ENCODE assay signal across 1 cellular context in the genomic region with DNA sequence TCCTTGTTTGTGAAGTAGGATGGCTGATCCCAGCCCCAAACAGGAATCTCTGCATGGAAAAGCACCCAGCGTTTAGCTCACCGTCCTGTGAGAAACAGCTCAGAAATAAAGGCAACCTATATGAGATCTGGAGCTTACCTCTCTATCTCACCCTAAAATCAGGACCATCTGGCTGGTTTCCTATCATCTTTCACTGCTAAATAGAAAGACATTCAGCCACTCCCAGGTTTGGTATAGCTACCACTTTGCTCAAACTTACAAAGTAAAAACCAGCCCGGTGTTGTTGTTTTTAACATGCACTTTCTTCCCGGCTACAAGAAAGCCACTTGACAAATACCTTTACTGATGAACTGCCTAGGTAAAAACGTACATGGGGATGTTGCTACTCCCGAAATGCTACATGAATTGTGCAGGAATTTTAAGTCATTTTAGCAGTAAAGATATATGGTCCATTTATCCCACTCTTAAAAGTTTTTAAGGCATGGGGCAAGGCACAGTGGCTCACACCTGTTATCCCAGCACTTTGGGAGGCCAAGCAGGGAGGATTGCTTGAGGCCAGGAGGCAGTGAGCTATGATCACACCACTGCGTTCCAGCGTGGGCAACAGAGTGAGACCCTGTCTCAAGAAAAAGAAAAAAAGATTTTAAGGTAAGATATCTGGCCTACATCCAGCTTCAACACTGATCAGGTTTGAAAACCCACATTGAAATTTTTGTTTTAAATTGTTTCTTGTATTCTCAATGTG.
TF ChIP-seq lines count a peak whose summit lies in the region.

No MANE protein-coding gene starts in this region.

TF ChIP-seq in HepG2, 621 proteins besides CTCF, POLR2A, EP300 and RAD21 (continued from another document):
- TF ChIP-seq BCLAF1 (IDR thresholded peaks at IDR 0.05) = no peak
- no peak for TF ChIP-seq ZMAT5 (CRISPR knock-in tag; IDR thresholded peaks at IDR 0.05; ENCODE audit: borderline replicate concordance, low read depth)
- TF ChIP-seq ZNF362 (CRISPR knock-in tag; IDR thresholded peaks at IDR 0.05; ENCODE audit: borderline replicate concordance) = no peak
- no peak for TF ChIP-seq ZNF3 (CRISPR knock-in tag; IDR thresholded peaks at IDR 0.05)
TF ChIP-seq in HepG2: peak in this region for 8.
